Comparison of ENCODE assay signal across 14 cellular contexts in the genomic region with DNA sequence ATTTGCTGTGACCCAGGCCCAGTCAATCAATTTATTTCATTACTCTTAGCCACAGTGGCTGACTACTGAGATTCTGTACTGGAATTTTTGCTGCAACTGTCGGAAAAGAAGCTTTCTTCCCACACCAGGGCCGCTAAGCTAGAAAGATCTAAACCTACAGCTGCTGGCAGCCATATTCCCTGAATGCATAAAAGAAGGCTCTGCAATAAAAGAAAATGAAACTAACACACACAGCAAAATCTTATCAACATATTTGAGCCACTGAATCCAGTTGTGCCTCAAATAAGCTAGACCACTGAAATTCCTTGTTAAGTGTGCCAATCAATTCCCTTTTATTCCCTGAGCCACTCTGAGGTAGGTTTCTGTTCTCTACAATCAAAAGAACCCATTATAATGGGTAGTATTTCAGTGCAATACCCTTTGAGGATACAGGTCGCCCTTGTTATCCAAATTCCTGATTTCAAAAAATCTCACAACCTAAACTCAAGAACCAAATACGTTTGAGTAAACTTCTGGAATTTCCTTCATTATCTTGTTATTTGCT.
DNase-seq lines count a peak whose midpoint lies in the region; ATAC-seq, FAIRE-seq and TF ChIP-seq lines count a peak whose summit lies in the region.
"Had no signal": no experiment of that assay in that cellular context is flagged by ENCODE, and none has a peak within 500 bp of the region (broad histone marks: within the 10 kb centered on the region; RNA-seq: fewer than 3 reads in every experiment).

No MANE protein-coding gene starts in this region.

- peak overlapping the region; percentile 5; the same call in 1 of the 2 replicates for H2AFZ ChIP-seq in Loucy (ENCODE audit: low read length)
- no peak overlapping the region for H2AFZ ChIP-seq in mesenchymal stem cell (ENCODE audit: low read depth, low read length)

- peak overlapping the region; percentile 56 for H3K4me2 ChIP-seq in A549
- peak overlapping the region; percentile 63 for H3K4me2 ChIP-seq in Loucy (ENCODE audit: low read depth, low read length, poor library complexity, severe bottlenecking)
- no peak overlapping the region for H3K4me2 ChIP-seq in mesenchymal stem cell (ENCODE audit: low read length, poor library complexity, severe bottlenecking)

- no peak overlapping the region for H3K4ac ChIP-seq in mesenchymal stem cell (ENCODE audit: low read depth in 1 of 2, low read length in 2 of 2)

- H3K4me3 ChIP-seq in A549 (no peak overlapping the region), Loucy (ENCODE audit: low read length, poor library complexity, severe bottlenecking) (peak overlapping the region; percentile 32), brain microvascular endothelial cell (ENCODE audit: low read depth, low read length) (peak overlapping the region; percentile 3), mesenchymal stem cell (ENCODE audit: insufficient read depth in 1 of 2, low read depth in 1 of 2, low read length in 2 of 2) (peak overlapping the region in 1 of 2 experiments; percentile 72), body of pancreas (no peak overlapping the region)
- H3K4me3 ChIP-seq: lung had no signal

- H3K18ac ChIP-seq in mesenchymal stem cell (ENCODE audit: low read depth in 1 of 2, low read length in 2 of 2) = no peak overlapping the region

- no peak overlapping the region for H2BK15ac ChIP-seq in mesenchymal stem cell (ENCODE audit: low read depth, poor library complexity, severe bottlenecking)

- no peak overlapping the region for H2BK120ac ChIP-seq in mesenchymal stem cell (ENCODE audit: low read depth, low read length)

- no peak for TF ChIP-seq EP300 in A549 (IDR thresholded peaks at IDR 0.05)

- peaks cover 37% of the 10 kb centered on the region for H3K79me1 ChIP-seq in mesenchymal stem cell (replicated peaks; ENCODE audit: low read length, poor library complexity, severe bottlenecking)

- H3K36me3 ChIP-seq in Loucy (ENCODE audit: insufficient read depth, low read length) = no peaks in the 10 kb centered on the region
- H3K36me3 ChIP-seq in brain microvascular endothelial cell (replicated peaks) = no peaks in the 10 kb centered on the region
- peaks cover 0 to 5% of the 10 kb centered on the region in 2 experiments for H3K36me3 ChIP-seq in mesenchymal stem cell (ENCODE audit: control insufficient read depth in 1 of 2, insufficient read depth in 2 of 2, low read depth in 1 of 2, low read length in 2 of 2)
- no peaks in the 10 kb centered on the region for H3K36me3 ChIP-seq in body of pancreas (replicated peaks in 1 of 2; ENCODE audit: insufficient read depth in 1 of 2, low read depth in 2 of 2)

- H4K91ac ChIP-seq in mesenchymal stem cell (ENCODE audit: low read length) = no peak overlapping the region

- H4K8ac ChIP-seq in mesenchymal stem cell (ENCODE audit: low read length) = no peak overlapping the region

- H3K9me2 ChIP-seq in Loucy (replicated peaks; ENCODE audit: low read depth, low read length) = no peaks in the 10 kb centered on the region

- no peaks in the 10 kb centered on the region for H3K27me3 ChIP-seq in Loucy (ENCODE audit: insufficient read depth, low read length, poor library complexity, severe bottlenecking)
- H3K27me3 ChIP-seq in brain microvascular endothelial cell (replicated peaks) = no peaks in the 10 kb centered on the region
- no peaks in the 10 kb centered on the region for H3K27me3 ChIP-seq in mesenchymal stem cell (ENCODE audit: control insufficient read depth in 1 of 2, insufficient read depth in 1 of 2, low read length in 2 of 2)
- no peaks in the 10 kb centered on the region for H3K27me3 ChIP-seq in body of pancreas
- H3K27me3 ChIP-seq: esophagus squamous epithelium had no signal

- in situ Hi-C loops in brain microvascular endothelial cell (cut with HindIII; ENCODE audit: low pct_ligation_motif_present, low sequenced_read_pairs) = no loop called here

- H3F3A ChIP-seq in Loucy (ENCODE audit: low read depth) = no peaks in the 10 kb centered on the region

- intact Hi-C loops in body of pancreas (cut with DNase I) = no loop called here

- CTCF ChIA-PET in A549 (lab: Yijun Ruan, JAX) = interaction anchor here (0.6 to 1.2 kb wide), 3 partner anchors 13 to 74 kb away, joined by 3 to 4 read pairs (median 3); no protein-coding TSS in a partner anchor

- H2BK12ac ChIP-seq in mesenchymal stem cell (ENCODE audit: low read length in 2 of 2) = no peak overlapping the region

- no peaks in the 10 kb centered on the region for H3K9me3 ChIP-seq in A549
- no peaks in the 10 kb centered on the region; the same call in 1 of the 2 replicates for H3K9me3 ChIP-seq in Loucy (ENCODE audit: insufficient read depth, low read depth, low read length)
- H3K9me3 ChIP-seq in mesenchymal stem cell (ENCODE audit: control insufficient read depth, low read length) = no peaks in the 10 kb centered on the region
- H3K9me3 ChIP-seq in body of pancreas = no peaks in the 10 kb centered on the region
- H3K9me3 ChIP-seq: esophagus squamous epithelium had no signal

- WGBS in A549 (ENCODE audit: missing lambda C conversion rate) = 68% methylated on average over 4 of the region's 4 CpGs
- WGBS in mesenchymal stem cell = 75% methylated on average over 4 of the region's 4 CpGs
- 73% methylated on average over 4 of the region's 4 CpGs for WGBS in body of pancreas, 2 donors

- no peak overlapping the region for H3K23ac ChIP-seq in mesenchymal stem cell (ENCODE audit: low read length in 2 of 2)

- FAIRE-seq in A549 (lab: Jason Lieb, UNC) = no peak
- FAIRE-seq: H54 had no signal

- no peak overlapping the region for H3K14ac ChIP-seq in mesenchymal stem cell (ENCODE audit: low read length in 2 of 2)

- POLR2A ChIA-PET in A549 (lab: Yijun Ruan, JAX) = no interaction called here

- DNase-seq in A549 (ENCODE audit: low read depth in 1 of 2, low spot score in 1 of 2) (no peak), brain microvascular endothelial cell (no peak), mesenchymal stem cell (peak; percentile 29), DMS53 (lab: John Stamatoyannopoulos, UW) (no peak), body of pancreas (no peak), NCI-H226 (no peak)
- DNase-seq: activated B cell treated with CpG ODN at 0.5 μM for 24 hours; activated naive CD8-positive, alpha-beta T cell treated with anti-CD3 and anti-CD28 coated beads, Interleukin-2, amount 10 ng/mL, durations not matched to agents 7 days and 5 days; esophagus squamous epithelium; NCI-H2029 treated with DMSO at 0.1 percent for 48 hours had no signal

- no peak overlapping the region for H2AK5ac ChIP-seq in mesenchymal stem cell (ENCODE audit: low read length, severe bottlenecking)

- no peak for ATAC-seq in A549
- ATAC-seq in GM21526 (IDR thresholded peaks at IDR 0.05; ENCODE audit: low FRiP score, unreplicated experiment) = no peak
- no peak for ATAC-seq in body of pancreas

- peaks cover 72% of the 10 kb centered on the region for H3K79me2 ChIP-seq in Loucy (ENCODE audit: insufficient read depth, low read length)

- TF ChIP-seq POLR2A in A549 (IDR thresholded peaks at IDR 0.05; ENCODE audit: low read length) (no peak), body of pancreas (IDR thresholded peaks at IDR 0.05) (no peak)

- no peak overlapping the region for H3K27ac ChIP-seq in A549
- no peak overlapping the region for H3K27ac ChIP-seq in brain microvascular endothelial cell
- H3K27ac ChIP-seq in mesenchymal stem cell (ENCODE audit: low read length, poor library complexity, severe bottlenecking) = no peak overlapping the region
- H3K27ac ChIP-seq in body of pancreas = no peak overlapping the region
- H3K27ac ChIP-seq: esophagus squamous epithelium had no signal

- H4K20me1 ChIP-seq in Loucy (ENCODE audit: insufficient read depth, low read length, poor library complexity, severe bottlenecking) = no peaks in the 10 kb centered on the region

- H3K4me1 ChIP-seq in A549 (peaks cover 10% of the 10 kb centered on the region; the same call in 1 of the 3 replicates), Loucy (ENCODE audit: insufficient read depth, low read length, poor library complexity, severe bottlenecking) (peaks cover 23% of the 10 kb centered on the region), mesenchymal stem cell (ENCODE audit: control insufficient read depth, insufficient read depth, low read depth, low read length) (no peaks in the 10 kb centered on the region), body of pancreas (no peaks in the 10 kb centered on the region)

- H2BK5ac ChIP-seq in mesenchymal stem cell (ENCODE audit: low read depth, low read length, poor library complexity, severe bottlenecking) = no peak overlapping the region

- TF ChIP-seq CTCF in A549 (IDR thresholded peaks at IDR 0.05) (no peak), Loucy (conservative IDR thresholded peaks at IDR 0.05; ENCODE audit: low read length) (no peak), brain microvascular endothelial cell (IDR thresholded peaks at IDR 0.05; ENCODE audit: low read depth, low read length, missing control alignments) (no peak), body of pancreas (IDR thresholded peaks at IDR 0.05) (no peak)

- peak overlapping the region; percentile 20 for H3K9ac ChIP-seq in Loucy (ENCODE audit: low read depth, low read length, poor library complexity, severe bottlenecking)
- peak overlapping the region; percentile 63 for H3K9ac ChIP-seq in mesenchymal stem cell (ENCODE audit: low read length)

- no peak for TF ChIP-seq RAD21 in A549 (conservative IDR thresholded peaks at IDR 0.05 in 1 of 2, IDR thresholded peaks at IDR 0.05 in 1 of 2)

TF ChIP-seq in A549, 52 proteins besides CTCF, POLR2A, EP300 and RAD21:
- TF ChIP-seq JUN (IDR thresholded peaks at IDR 0.05) (no peak), BCL3 (IDR thresholded peaks at IDR 0.05) (no peak), MAFK (IDR thresholded peaks at IDR 0.05; ENCODE audit: partially characterized antibody) (peak; percentile 19), HDAC2 (IDR thresholded peaks at IDR 0.05) (no peak)

Comparison
In these comparisons a context has a peak if more than half of its experiments do, and no peak if none do; other contexts are left out.
1. H3K4me3 ChIP-seq: peak in Loucy (single experiment) and brain microvascular endothelial cell (single experiment); none in A549 (single experiment) and body of pancreas (0 of 2).